ENCODE assay signal across 19 cellular contexts in genomic region chr9:126050605-126050990, GRCh38.
A peak's percentile ranks its signal among the peaks of the same experiment; 100 is the strongest.
DNase-seq lines count a peak whose midpoint lies in the region; ATAC-seq, FAIRE-seq and TF ChIP-seq lines count a peak whose summit lies in the region.
"Had no signal": no experiment of that assay in that cellular context is flagged by ENCODE, and none has a peak within 500 bp of the region (broad histone marks: within the 10 kb centered on the region; RNA-seq: fewer than 3 reads in every experiment).

No MANE protein-coding gene starts in this region.

- no peak overlapping the region for H3K27ac ChIP-seq in RWPE2 (ENCODE audit: poor library complexity, severe bottlenecking)
- H3K27ac ChIP-seq in kidney (ENCODE audit: low read depth in 2 of 2, low read length in 2 of 2), result no peak overlapping the region
- H3K27ac ChIP-seq in sigmoid colon, result no peak overlapping the region
- no peak overlapping the region for H3K27ac ChIP-seq in colonic mucosa
- H3K27ac ChIP-seq: 22Rv1, A549, C4-2B, GM23248 had no signal

- 69 to 86% methylated on average over 9 of the region's 9 CpGs for WGBS in sigmoid colon, 2 donors

- intact Hi-C loops in Right ventricle myocardium superior (cut with DNase I), result no loop called here
- intact Hi-C loops in Right ventricle myocardium inferior (cut with DNase I), result no loop called here
- intact Hi-C loops in kidney (cut with DNase I), result no loop called here
- intact Hi-C loops in sigmoid colon (cut with DNase I), result no loop called here
- intact Hi-C loops in colonic mucosa (cut with DNase I), result no loop called here

- no peaks in the 10 kb centered on the region for H3K9me3 ChIP-seq in RWPE2 (ENCODE audit: severe bottlenecking)
- peaks cover 3 to 6% of the 10 kb centered on the region in 2 donors for H3K9me3 ChIP-seq in kidney (ENCODE audit: control insufficient read depth in 1 of 2, low read length in 2 of 2)
- H3K9me3 ChIP-seq in sigmoid colon, result peaks cover 0 to 10% (median 4%) of the 10 kb centered on the region in 4 donors
- no peaks in the 10 kb centered on the region for H3K9me3 ChIP-seq in colonic mucosa

- no peaks in the 10 kb centered on the region for H3K36me3 ChIP-seq in RWPE2 (ENCODE audit: low read depth)
- H3K36me3 ChIP-seq in kidney (ENCODE audit: control insufficient read depth in 1 of 2, insufficient read depth in 2 of 2, low read length in 2 of 2), result no peaks in the 10 kb centered on the region
- H3K36me3 ChIP-seq in sigmoid colon, result no peaks in the 10 kb centered on the region
- no peaks in the 10 kb centered on the region for H3K36me3 ChIP-seq in colonic mucosa

- no peak overlapping the region for H3K9ac ChIP-seq in kidney (ENCODE audit: low read length in 2 of 2)
- no peak overlapping the region for H3K9ac ChIP-seq in colonic mucosa (ENCODE audit: low read depth in 2 of 2, low read length in 2 of 2)
- H3K9ac ChIP-seq: GM23248 had no signal

- DNase-seq in Right ventricle myocardium superior (peak; percentile 26), Right ventricle myocardium inferior (ENCODE audit: missing footprints) (no peak), RWPE2 (ENCODE audit: low spot score) (peak; percentile 32), kidney (peak; percentile 39), sigmoid colon (peak; percentile 34), amniotic stem cell (lab: John Stamatoyannopoulos, UW) (no peak), medulla oblongata (ENCODE audit: extremely low spot score) (no peak), colonic mucosa (no peak)
- DNase-seq: AML-193; Calu3; CD4-positive, alpha-beta memory T cell; DMS79 treated with DMSO at 0.1 percent for 48 hours; GF-D8; GM23248; HCEC 1CT had no signal

- no peak for TF ChIP-seq POLR2A in sigmoid colon (IDR thresholded peaks at IDR 0.05)

- FAIRE-seq in kidney (lab: Jason Lieb, UNC), result no peak
- FAIRE-seq: A549, H54 had no signal

- TF ChIP-seq CTCF in RWPE2 (IDR thresholded peaks at IDR 0.05; ENCODE audit: poor library complexity, severe bottlenecking) (no peak), kidney (IDR thresholded peaks at IDR 0.05; ENCODE audit: borderline replicate concordance, extremely low read depth, insufficient read depth) (no peak), sigmoid colon (IDR thresholded peaks at IDR 0.05) (no peak), colonic mucosa (IDR thresholded peaks at IDR 0.05) (no peak)

- ATAC-seq in Right ventricle myocardium superior (ENCODE audit: poor library complexity) (no peak), Right ventricle myocardium inferior (no peak), RWPE2 (ENCODE audit: low read depth) (no peak)

- H3K4me3 ChIP-seq in RWPE2 (ENCODE audit: severe bottlenecking), result no peak overlapping the region
- H3K4me3 ChIP-seq in kidney (ENCODE audit: low read length in 2 of 2), result no peak overlapping the region
- no peak overlapping the region for H3K4me3 ChIP-seq in sigmoid colon
- H3K4me3 ChIP-seq in colonic mucosa, result no peak overlapping the region
- H3K4me3 ChIP-seq: A549, GM23248 had no signal

- no peaks in the 10 kb centered on the region for H3K4me1 ChIP-seq in RWPE2 (ENCODE audit: insufficient read depth, poor library complexity, severe bottlenecking)
- no peaks in the 10 kb centered on the region for H3K4me1 ChIP-seq in kidney (ENCODE audit: control insufficient read depth in 1 of 2, insufficient read depth in 1 of 2, low read depth in 1 of 2, low read length in 2 of 2)
- no peaks in the 10 kb centered on the region for H3K4me1 ChIP-seq in sigmoid colon
- H3K4me1 ChIP-seq in colonic mucosa, result no peaks in the 10 kb centered on the region
- H3K4me1 ChIP-seq: A549 had no signal

- no peaks in the 10 kb centered on the region for H3K27me3 ChIP-seq in RWPE2 (ENCODE audit: insufficient read depth, poor library complexity, severe bottlenecking)
- peaks cover 0 to 7% (median 0%) of the 10 kb centered on the region in 3 donors for H3K27me3 ChIP-seq in sigmoid colon
- H3K27me3 ChIP-seq in colonic mucosa, result no peaks in the 10 kb centered on the region

- TF ChIP-seq EP300 in sigmoid colon (IDR thresholded peaks at IDR 0.05), result no peak

Comparison
In these comparisons a context has a peak if more than half of its experiments do, and no peak if none do; other contexts are left out.
1. DNase-seq: peak in Right ventricle myocardium superior (single experiment), RWPE2 (single experiment), kidney (single experiment) and sigmoid colon (single experiment); none in Right ventricle myocardium inferior (single experiment), amniotic stem cell (single experiment), medulla oblongata (single experiment) and colonic mucosa (single experiment).